9 cellular contexts compared by ENCODE assay signal in the genomic region with DNA sequence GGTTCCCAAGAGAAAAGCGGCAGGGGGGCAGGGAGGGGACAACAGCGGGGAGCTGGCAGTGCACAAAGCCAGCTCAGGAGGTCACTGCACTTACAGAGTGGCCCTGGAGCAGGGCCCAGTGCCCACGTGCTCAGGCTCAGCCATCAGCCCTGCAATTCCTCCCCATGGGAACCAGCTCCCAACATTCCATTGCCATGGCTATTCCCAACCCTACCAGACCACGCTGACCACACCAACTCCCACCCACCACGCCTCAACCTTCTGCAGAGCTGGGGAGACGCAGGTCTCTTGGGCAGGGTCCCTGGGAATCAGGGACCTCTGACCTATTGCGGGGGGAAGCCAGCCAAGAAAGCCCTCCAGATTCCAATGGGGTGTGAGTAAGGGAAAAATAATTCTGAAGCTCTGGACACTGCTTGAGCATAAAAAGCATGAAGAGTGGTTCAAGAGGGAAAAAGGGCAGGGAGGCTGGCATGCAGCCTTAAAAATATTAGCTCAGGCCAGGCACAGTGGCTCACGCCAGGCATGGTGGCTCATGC. TPM values are rescaled to one million over a fixed set of nuclear protein-coding genes. Genes with fewer than 3 reads are reported as not detected.
DNase-seq lines count a peak whose midpoint lies in the region; ATAC-seq and TF ChIP-seq lines count a peak whose summit lies in the region.
"Had no signal": no experiment of that assay in that cellular context is flagged by ENCODE, and none has a peak within 500 bp of the region (broad histone marks: within the 10 kb centered on the region; RNA-seq: fewer than 3 reads in every experiment).

No MANE protein-coding gene starts in this region.

- H3K9me3 Mint-ChIP-seq in CD8-positive, alpha-beta memory T cell = no peaks in the 10 kb centered on the region
- H3K9me3 Mint-ChIP-seq in activated CD8-positive, alpha-beta T cell treated with anti-CD3 and anti-CD28 coated beads, Interleukin-2, amount 10 ng/mL, durations not matched to agents 7 days and 5 days (ENCODE audit: insufficient read depth) = peaks cover 8% of the 10 kb centered on the region

- TF ChIP-seq CTCF in RWPE2 (IDR thresholded peaks at IDR 0.05; ENCODE audit: poor library complexity, severe bottlenecking) = no peak
- no peak for TF ChIP-seq CTCF in fibroblast of villous mesenchyme (IDR thresholded peaks at IDR 0.05; ENCODE audit: insufficient read depth, low read depth, low read length)
- TF ChIP-seq CTCF in osteoblast (IDR thresholded peaks at IDR 0.05; ENCODE audit: extremely low read depth, low read depth, low read length) = no peak
- TF ChIP-seq CTCF in BE2C (IDR thresholded peaks at IDR 0.05; ENCODE audit: low read depth, low read length) = no peak

- H3K27ac ChIP-seq in CD8-positive, alpha-beta memory T cell (ENCODE audit: low read depth, low read length) = no peak overlapping the region
- H3K27ac ChIP-seq in RWPE2 (ENCODE audit: poor library complexity, severe bottlenecking) (peak overlapping the region; percentile 50), osteoblast (ENCODE audit: low read depth, low read length) (peak overlapping the region; percentile 94)

- DNase-seq in CD8-positive, alpha-beta memory T cell = no peak
- no peak for DNase-seq in RWPE2 (ENCODE audit: low spot score)
- DNase-seq in fibroblast of villous mesenchyme (ENCODE audit: low read depth) = peak; percentile 89
- peak; percentile 96 for DNase-seq in osteoblast (ENCODE audit: insufficient read length, low spot score, missing footprints)
- no peak for DNase-seq in activated CD8-positive, alpha-beta T cell treated with anti-CD3 and anti-CD28 coated beads, Interleukin-2, amount 10 ng/mL, durations not matched to agents 7 days and 5 days
- no peak for DNase-seq in BE2C
- DNase-seq in central memory CD4-positive, alpha-beta T cell = no peak

- H3K4me1 Mint-ChIP-seq in CD8-positive, alpha-beta memory T cell = peaks cover 53 to 84% (median 64%) of the 10 kb centered on the region in 3 donors
- peaks cover 49% of the 10 kb centered on the region for H3K4me1 Mint-ChIP-seq in activated CD8-positive, alpha-beta T cell treated with anti-CD3 and anti-CD28 coated beads, Interleukin-2, amount 10 ng/mL, durations not matched to agents 7 days and 5 days (ENCODE audit: low read depth)

- peaks cover 71% of the 10 kb centered on the region for H3K79me2 ChIP-seq in osteoblast (ENCODE audit: insufficient read depth, low read length)

- peak overlapping the region in 6 of 8 donors; percentile 13 to 75 (median 34) for H3K27ac Mint-ChIP-seq in CD8-positive, alpha-beta memory T cell
- H3K27ac Mint-ChIP-seq in activated CD8-positive, alpha-beta T cell treated with anti-CD3 and anti-CD28 coated beads, Interleukin-2, amount 10 ng/mL, durations not matched to agents 7 days and 5 days = no peak overlapping the region

- no peak overlapping the region for H3K4me3 Mint-ChIP-seq in CD8-positive, alpha-beta memory T cell
- no peak overlapping the region for H3K4me3 Mint-ChIP-seq in activated CD8-positive, alpha-beta T cell treated with anti-CD3 and anti-CD28 coated beads, Interleukin-2, amount 10 ng/mL, durations not matched to agents 7 days and 5 days

- ATAC-seq in RWPE2 (ENCODE audit: low read depth) (no peak), HG03045 (IDR thresholded peaks at IDR 0.05; ENCODE audit: unreplicated experiment) (no peak)
- no peak for ATAC-seq in activated CD8-positive, alpha-beta T cell treated with anti-CD3 and anti-CD28 coated beads, Interleukin-2, amount 10 ng/mL, durations not matched to agents 7 days and 5 days

- CTCF ChIA-PET in CD8-positive, alpha-beta memory T cell (lab: Charles Lee) = no interaction called here
- CTCF ChIA-PET in activated CD8-positive, alpha-beta T cell treated with anti-CD3 and anti-CD28 coated beads, Interleukin-2, amount 10 ng/mL, durations not matched to agents 7 days and 5 days (lab: Charles Lee) = no interaction called here

- no peaks in the 10 kb centered on the region for H3K27me3 ChIP-seq in CD8-positive, alpha-beta memory T cell (ENCODE audit: insufficient read depth, low read length, poor library complexity, severe bottlenecking)
- H3K27me3 ChIP-seq in RWPE2 (ENCODE audit: insufficient read depth, poor library complexity, severe bottlenecking) = no peaks in the 10 kb centered on the region
- H3K27me3 ChIP-seq in osteoblast (ENCODE audit: insufficient read depth, low read length) = no peaks in the 10 kb centered on the region
- H3K27me3 ChIP-seq in BE2C = no peaks in the 10 kb centered on the region
- H3K27me3 ChIP-seq: dorsolateral prefrontal cortex had no signal

- H2AFZ ChIP-seq in osteoblast (ENCODE audit: low read length) = no peak overlapping the region

- no peaks in the 10 kb centered on the region for H3K4me1 ChIP-seq in CD8-positive, alpha-beta memory T cell (ENCODE audit: insufficient read depth, low read length)
- H3K4me1 ChIP-seq in RWPE2 (ENCODE audit: insufficient read depth, poor library complexity, severe bottlenecking) (peaks cover 22% of the 10 kb centered on the region), osteoblast (ENCODE audit: insufficient read depth, low read length) (peaks cover 44% of the 10 kb centered on the region), BE2C (no peaks in the 10 kb centered on the region)

- no peaks in the 10 kb centered on the region for H3K36me3 ChIP-seq in CD8-positive, alpha-beta memory T cell (ENCODE audit: insufficient read depth, low read length)
- H3K36me3 ChIP-seq in RWPE2 (ENCODE audit: low read depth) (0 out of 2 replicates have a peak, but pooled peaks cover 5% of the 10 kb centered on the region), osteoblast (ENCODE audit: insufficient read depth, low read length) (peaks cover 9% of the 10 kb centered on the region), BE2C (no peaks in the 10 kb centered on the region)

- peaks cover 0 to 46% (median 8%) of the 10 kb centered on the region in 3 donors for H3K36me3 Mint-ChIP-seq in CD8-positive, alpha-beta memory T cell
- H3K36me3 Mint-ChIP-seq in activated CD8-positive, alpha-beta T cell treated with anti-CD3 and anti-CD28 coated beads, Interleukin-2, amount 10 ng/mL, durations not matched to agents 7 days and 5 days (ENCODE audit: low read depth) = peaks cover 38% of the 10 kb centered on the region

- H3K27me3 Mint-ChIP-seq in CD8-positive, alpha-beta memory T cell = no peaks in the 10 kb centered on the region
- H3K27me3 Mint-ChIP-seq in activated CD8-positive, alpha-beta T cell treated with anti-CD3 and anti-CD28 coated beads, Interleukin-2, amount 10 ng/mL, durations not matched to agents 7 days and 5 days (ENCODE audit: low read depth) = no peaks in the 10 kb centered on the region

- POLR2A ChIA-PET in CD8-positive, alpha-beta memory T cell (lab: Charles Lee) = no interaction called here
- POLR2A ChIA-PET in activated CD8-positive, alpha-beta T cell treated with anti-CD3 and anti-CD28 coated beads, Interleukin-2, amount 10 ng/mL, durations not matched to agents 7 days and 5 days (lab: Charles Lee) = interaction anchor here (0.6 kb wide), 1 partner anchor 27 kb away, joined by 3 read pairs; no protein-coding TSS in a partner anchor

- no peaks in the 10 kb centered on the region for H3K9me3 ChIP-seq in CD8-positive, alpha-beta memory T cell (ENCODE audit: low read length)
- H3K9me3 ChIP-seq in RWPE2 (ENCODE audit: severe bottlenecking) (no peaks in the 10 kb centered on the region), osteoblast (ENCODE audit: low read depth, low read length) (no peaks in the 10 kb centered on the region), BE2C (no peaks in the 10 kb centered on the region)

- H3K4me3 ChIP-seq in CD8-positive, alpha-beta memory T cell (ENCODE audit: low read length) = no peak overlapping the region
- H3K4me3 ChIP-seq in RWPE2 (ENCODE audit: severe bottlenecking) (no peak overlapping the region), fibroblast of villous mesenchyme (ENCODE audit: low read depth, low read length) (no peak overlapping the region), osteoblast (ENCODE audit: insufficient read depth, low read length) (no peak overlapping the region), BE2C (ENCODE audit: low read depth, low read length) (no peak overlapping the region)
- H3K4me3 ChIP-seq: dorsolateral prefrontal cortex had no signal

- peaks cover 6% of the 10 kb centered on the region for H4K20me1 ChIP-seq in osteoblast (ENCODE audit: insufficient read depth, low read length)

- peak overlapping the region; percentile 49 for H3K4me2 ChIP-seq in osteoblast (ENCODE audit: insufficient read depth, low read length)

RNA-seq across cellular contexts. Expression of a gene that starts 38.3 kb away (rescaled TPM):
- total RNA-seq in CD8-positive, alpha-beta memory T cell = 10 to 100 TPM; 53.9 to 58.8 TPM
- polyA plus RNA-seq in CD8-positive, alpha-beta memory T cell = 41.5 TPM
- total RNA-seq in fibroblast of villous mesenchyme (32.9 and 34.5 TPM in 2 replicates), osteoblast (34.7 and 41.0 TPM in 2 replicates)
- 10 to 100 TPM; 56.2 to 57.7 TPM for total RNA-seq in activated CD8-positive, alpha-beta T cell treated with anti-CD3 and anti-CD28 coated beads, Interleukin-2, amount 10 ng/mL, durations not matched to agents 7 days and 5 days
- 146 TPM for polyA plus RNA-seq in BE2C (2012; ENCODE audit: insufficient read depth, insufficient read length, low read depth)

RNA-seq across cellular contexts. Expression of a gene that starts 39.4 kb away (rescaled TPM):
- total RNA-seq in CD8-positive, alpha-beta memory T cell = 10 to 100 TPM; 36.7 to 37.3 TPM
- polyA plus RNA-seq in CD8-positive, alpha-beta memory T cell = 201 TPM
- total RNA-seq in fibroblast of villous mesenchyme = 25.0 and 33.2 TPM in 2 replicates
- 98.4 and 100 TPM in 2 replicates for total RNA-seq in osteoblast
- total RNA-seq in activated CD8-positive, alpha-beta T cell treated with anti-CD3 and anti-CD28 coated beads, Interleukin-2, amount 10 ng/mL, durations not matched to agents 7 days and 5 days = 10 to 100 TPM; 62.8 to 68.9 TPM
- polyA plus RNA-seq in BE2C (2012; ENCODE audit: insufficient read depth, insufficient read length, low read depth) = 23.5 TPM

Comparison
In these comparisons a context has a peak if more than half of its experiments do, and no peak if none do; other contexts are left out.
1. DNase-seq: peak in fibroblast of villous mesenchyme (single experiment) and osteoblast (single experiment); none in CD8-positive, alpha-beta memory T cell (0 of 5), RWPE2 (single experiment), activated CD8-positive, alpha-beta T cell treated with anti-CD3 and anti-CD28 coated beads, Interleukin-2, amount 10 ng/mL, durations not matched to agents 7 days and 5 days (single experiment), BE2C (single experiment) and central memory CD4-positive, alpha-beta T cell (single experiment).